Comparison of ENCODE assay signal across 14 cellular contexts in genomic region chr12:1925125-1925963, GRCh38. TPM values are rescaled to one million over a fixed set of nuclear protein-coding genes. Genes with fewer than 3 reads are reported as not detected.
DNase-seq lines count a peak whose midpoint lies in the region; ATAC-seq and TF ChIP-seq lines count a peak whose summit lies in the region.
"Had no signal": no experiment of that assay in that cellular context is flagged by ENCODE, and none has a peak within 500 bp of the region (broad histone marks: within the 10 kb centered on the region; RNA-seq: fewer than 3 reads in every experiment).

No MANE protein-coding gene starts in this region.

- WGBS in right cardiac atrium = 72% methylated on average over 9 of the region's 9 CpGs
- WGBS in aorta, 2 donors = 82 to 88% methylated on average over 9 of the region's 9 CpGs

- H3K36me3 ChIP-seq in left ventricle myocardium inferior = no peaks in the 10 kb centered on the region
- no peaks in the 10 kb centered on the region for H3K36me3 ChIP-seq in aorta (ENCODE audit: control insufficient read depth in 1 of 2, insufficient read depth in 2 of 2, low read length in 1 of 2)
- H3K36me3 ChIP-seq: left lung had no signal

- peaks cover 41% of the 10 kb centered on the region for H3K27me3 ChIP-seq in left ventricle myocardium inferior (ENCODE audit: low read depth)
- H3K27me3 ChIP-seq in right cardiac atrium (ENCODE audit: control insufficient read depth, insufficient read depth) = no peaks in the 10 kb centered on the region
- H3K27me3 ChIP-seq in aorta (ENCODE audit: control insufficient read depth in 1 of 2, insufficient read depth in 2 of 2, low read length in 1 of 2) = no peaks in the 10 kb centered on the region

- TF ChIP-seq CTCF in left ventricle myocardium inferior (IDR thresholded peaks at IDR 0.05; ENCODE audit: borderline replicate concordance) (no peak), brain (conservative IDR thresholded peaks at IDR 0.05) (no peak)

- intact Hi-C loops in left ventricle myocardium inferior (cut with micrococcal nuclease) (no loop called here), right cardiac atrium (cut with DNase I) (no loop called here), aorta (cut with DNase I) (no loop called here)

- no peaks in the 10 kb centered on the region for H3K36me3 Mint-ChIP-seq in brain
- H3K36me3 Mint-ChIP-seq in naive B cell = no peaks in the 10 kb centered on the region

- H3K27ac Mint-ChIP-seq in brain (peak overlapping the region; percentile 36 to 95 (median 87)), naive B cell (peak overlapping the region; percentile 91 to 99 (median 98))
- H3K27ac Mint-ChIP-seq: T-helper 2 cell treated with Interferon-gamma antibody and Interleukin-4, amounts not matched to agents 5 μg/mL and 100 μg/mL, for 36 hours had no signal

- H3K4me3 ChIP-seq in left ventricle myocardium inferior = no peak overlapping the region
- H3K4me3 ChIP-seq in right cardiac atrium (ENCODE audit: low read length) = no peak overlapping the region
- H3K4me3 ChIP-seq in aorta (ENCODE audit: low read length in 2 of 2) = no peak overlapping the region
- H3K4me3 ChIP-seq: left lung had no signal

- H3K4me1 Mint-ChIP-seq in brain (peaks cover 48% of the 10 kb centered on the region), naive B cell (peaks cover 57 to 75% (median 74%) of the 10 kb centered on the region in 3 donors)

- DNase-seq in left ventricle myocardium inferior (no peak), right cardiac atrium (no peak), naive B cell (no peak), aorta (peak; percentile 17 to 44), NCI-H82 (lab: John Stamatoyannopoulos, UW) (no peak)
- no peak for DNase-seq in stimulated activated CD4-positive, alpha-beta T cell treated with anti-CD3 and anti-CD28 coated beads, Interleukin-15, amount 100 ng/mL, for 24 hours
- DNase-seq: DND-41; left lung; NCI-H1048; occipital lobe; stimulated activated CD4-positive, alpha-beta T cell treated with anti-CD3 and anti-CD28 coated beads, Interleukin-1b, Interleukin-23, amount 100 ng/mL, for 48 hours had no signal

- H3K4me1 ChIP-seq in left ventricle myocardium inferior (peaks cover 45% of the 10 kb centered on the region), right cardiac atrium (ENCODE audit: control insufficient read depth, insufficient read depth, low read length) (peaks cover 8% of the 10 kb centered on the region), aorta (ENCODE audit: control insufficient read depth in 1 of 2, insufficient read depth in 2 of 2, low read length in 2 of 2) (no peaks in the 10 kb centered on the region)

- no peaks in the 10 kb centered on the region for H3K27me3 Mint-ChIP-seq in brain
- H3K27me3 Mint-ChIP-seq in naive B cell = no peaks in the 10 kb centered on the region

- H3K9me3 Mint-ChIP-seq in brain (peaks cover 0 to 5% (median 0%) of the 10 kb centered on the region in 5 experiments), naive B cell (peaks cover 0 to 3% (median 0%) of the 10 kb centered on the region in 7 donors)
- H3K9me3 Mint-ChIP-seq: T-helper 2 cell treated with Interferon-gamma antibody and Interleukin-4, amounts not matched to agents 5 μg/mL and 100 μg/mL, for 36 hours had no signal

- H3K27ac ChIP-seq in left ventricle myocardium inferior (replicated peaks) (peak overlapping the region; percentile 46), right cardiac atrium (ENCODE audit: low read length) (no peak overlapping the region), aorta (ENCODE audit: low read depth in 1 of 2, low read length in 2 of 2) (no peak overlapping the region)
- H3K27ac ChIP-seq: left lung had no signal

- ATAC-seq in right cardiac atrium (no peak), naive B cell (ENCODE audit: low read depth in 2 of 2) (no peak), aorta (ENCODE audit: low FRiP score) (no peak), HG03196 (IDR thresholded peaks at IDR 0.05; ENCODE audit: unreplicated experiment) (no peak)
- ATAC-seq: left lung had no signal

- no peaks in the 10 kb centered on the region for H3K9me3 ChIP-seq in left ventricle myocardium inferior (replicated peaks)
- H3K9me3 ChIP-seq in right cardiac atrium (ENCODE audit: control insufficient read depth, low read length) = no peaks in the 10 kb centered on the region
- no peaks in the 10 kb centered on the region for H3K9me3 ChIP-seq in aorta (ENCODE audit: control insufficient read depth, low read length)
- H3K9me3 ChIP-seq: left lung had no signal

- H3K4me3 Mint-ChIP-seq in brain = no peak overlapping the region
- H3K4me3 Mint-ChIP-seq in naive B cell = peak overlapping the region; percentile 77 to 95 (median 86)
- H3K4me3 Mint-ChIP-seq: T-helper 2 cell treated with Interferon-gamma antibody and Interleukin-4, amounts not matched to agents 5 μg/mL and 100 μg/mL, for 36 hours had no signal

RNA-seq across cellular contexts. Expression of gene CACNA2D4, which starts 6.9 kb away (rescaled TPM):
- total RNA-seq in left ventricle myocardium inferior = 1.2 TPM
- total RNA-seq in right cardiac atrium = 1 to 10 TPM; 1.0 to 3.0 (median 1.9) TPM
- 1.2 TPM for polyA plus RNA-seq in right cardiac atrium
- not detected for polyA plus RNA-seq in brain (ENCODE audit: insufficient read depth, low read depth, low replicate concordance)
- 1 to 10 TPM in 5 of 6 donors, under 1 TPM in 1; 0.46 to 3.6 (median 2.7) TPM for polyA plus RNA-seq in naive B cell (ENCODE audit: low read depth in 6 of 6)
- total RNA-seq in aorta = 1 to 10 TPM; 6.2 to 9.7 TPM
- 1 to 10 TPM in 1 of 2 donors, under 1 TPM in 1; 0.88 to 3.0 TPM for polyA plus RNA-seq in aorta
- total RNA-seq: occipital lobe had no signal

Comparison
In these comparisons a context has a peak if more than half of its experiments do, and no peak if none do; other contexts are left out.
1. DNase-seq: peak in aorta (2 of 2); none in left ventricle myocardium inferior (single experiment), right cardiac atrium (0 of 3), naive B cell (single experiment), stimulated activated CD4-positive, alpha-beta T cell treated with anti-CD3 and anti-CD28 coated beads, Interleukin-15, amount 100 ng/mL, for 24 hours (single experiment) and NCI-H82 (single experiment).
2. H3K4me3 Mint-ChIP-seq: peak in naive B cell (8 of 8); none in brain (0 of 5).